10 cellular contexts compared by ENCODE assay signal in genomic region chr19:47019431-47020041, GRCh38. TPM values are rescaled to one million over a fixed set of nuclear protein-coding genes. Genes with fewer than 3 reads are reported as not detected.
A peak's percentile ranks its signal among the peaks of the same experiment; 100 is the strongest.
DNase-seq lines count a peak whose midpoint lies in the region; ATAC-seq and TF ChIP-seq lines count a peak whose summit lies in the region.
"Had no signal": no experiment of that assay in that cellular context is flagged by ENCODE, and none has a peak within 500 bp of the region (broad histone marks: within the 10 kb centered on the region; RNA-seq: fewer than 3 reads in every experiment).

NPAS1 (plus strand) TSS chr19:47019837; CDS start chr19:47021048, 1,211 bp downstream.

- CTCF ChIA-PET in Calu3 (lab: Charles Lee), result no interaction called here

- H3K27ac ChIP-seq in osteoblast (ENCODE audit: low read depth, low read length), result no peak within 1 kb of the TSS
- H3K27ac ChIP-seq: HL-60 had no signal

- TF ChIP-seq CTCF in Calu3 (IDR thresholded peaks at IDR 0.05; ENCODE audit: unreplicated experiment), result no peak
- no peak for TF ChIP-seq CTCF in fibroblast of mammary gland (conservative IDR thresholded peaks at IDR 0.05; ENCODE audit: control insufficient read depth, insufficient read depth, low read depth, low read length)
- no peak for TF ChIP-seq CTCF in osteoblast (IDR thresholded peaks at IDR 0.05; ENCODE audit: extremely low read depth, low read depth, low read length)

- no peak for ATAC-seq in HG03159 (IDR thresholded peaks at IDR 0.05; ENCODE audit: unreplicated experiment)
- ATAC-seq in HG02884 (IDR thresholded peaks at IDR 0.05; ENCODE audit: unreplicated experiment), result no peak

- BruUV-seq in Calu3 (replicated peaks; lab: Mats Ljungman, UMichigan), result no TSS peak

- H3K9me3 ChIP-seq in osteoblast (ENCODE audit: low read depth, low read length), result no peaks in the 10 kb centered on the region

- H3K27me3 ChIP-seq in osteoblast (ENCODE audit: insufficient read depth, low read length), result peaks cover 4% of the 10 kb centered on the region

- H3K4me3 ChIP-seq in fibroblast of mammary gland (ENCODE audit: control insufficient read depth, low read depth, low read length), result peak within 1 kb of the TSS; percentile 19
- H3K4me3 ChIP-seq in osteoblast (ENCODE audit: insufficient read depth, low read length), result peak within 1 kb of the TSS; percentile 69

- peaks cover 19% of the 10 kb centered on the region for H3K36me3 Mint-ChIP-seq in Calu3 (ENCODE audit: insufficient read depth, unreplicated experiment)

- intact Hi-C loops in Calu3 (cut with micrococcal nuclease; ENCODE audit: unreplicated experiment), result no loop called here

- DNase-seq in Calu3 (no peak), NCI-H69 (lab: John Stamatoyannopoulos, UW) (peak; percentile 46), fibroblast of mammary gland (ENCODE audit: low read depth) (no peak), osteoblast (ENCODE audit: insufficient read length, low spot score, missing footprints) (peak; percentile 93), OCI-M1 (lab: John Stamatoyannopoulos, UW) (no peak), glomerular visceral epithelial cell (ENCODE audit: extremely low spot score) (no peak)
- DNase-seq: cortex of kidney had no signal

- no peak within 1 kb of the TSS for H2AFZ ChIP-seq in osteoblast (ENCODE audit: low read length)

- H3K4me3 Mint-ChIP-seq in Calu3 (ENCODE audit: low read depth, unreplicated experiment), result peak within 1 kb of the TSS; percentile 70

- no peaks in the 10 kb centered on the region for H3K79me2 ChIP-seq in osteoblast (ENCODE audit: insufficient read depth, low read length)

- no peaks in the 10 kb centered on the region for H4K20me1 ChIP-seq in osteoblast (ENCODE audit: insufficient read depth, low read length)

- peak within 1 kb of the TSS; percentile 84 for H3K4me2 ChIP-seq in osteoblast (ENCODE audit: insufficient read depth, low read length)

- no peak within 1 kb of the TSS for H3K27ac Mint-ChIP-seq in Calu3 (ENCODE audit: unreplicated experiment)

- no peaks in the 10 kb centered on the region for H3K4me1 Mint-ChIP-seq in Calu3 (ENCODE audit: low read depth, unreplicated experiment)

- no peaks in the 10 kb centered on the region for H3K36me3 ChIP-seq in osteoblast (ENCODE audit: insufficient read depth, low read length)

- no peaks in the 10 kb centered on the region for H3K9me3 Mint-ChIP-seq in Calu3 (ENCODE audit: low read depth, unreplicated experiment)

- H3K27me3 Mint-ChIP-seq in Calu3 (ENCODE audit: unreplicated experiment), result peaks cover 61% of the 10 kb centered on the region

- H3K4me1 ChIP-seq in osteoblast (ENCODE audit: insufficient read depth, low read length), result peaks cover 3% of the 10 kb centered on the region

RNA-seq across cellular contexts. Expression of gene NPAS1, which starts in this region (rescaled TPM):
- total RNA-seq in Calu3 (2022), result 1.2 and 2.9 TPM in 2 replicates
- total RNA-seq in osteoblast, result 0.72 and 1.2 TPM in 2 replicates

Comparison
In these comparisons a context has a peak if more than half of its experiments do, and no peak if none do; other contexts are left out.
1. DNase-seq: peak in NCI-H69 (single experiment) and osteoblast (single experiment); none in Calu3 (single experiment), fibroblast of mammary gland (single experiment), OCI-M1 (single experiment) and glomerular visceral epithelial cell (single experiment).